Comparison of ENCODE assay signal across 8 cellular contexts in genomic region chr13:110716235-110716505, GRCh38. TPM values are rescaled to one million over a fixed set of nuclear protein-coding genes. Genes with fewer than 3 reads are reported as not detected.
DNase-seq lines count a peak whose midpoint lies in the region; ATAC-seq and TF ChIP-seq lines count a peak whose summit lies in the region.

No MANE protein-coding gene starts in this region.

- H3K27me3 ChIP-seq in BLaER1 treated with 17β-estradiol and CSF1 and Interleukin-3, amounts not matched to agents 10 nM and 100 nM, result no peaks in the 10 kb centered on the region
- no peaks in the 10 kb centered on the region for H3K27me3 ChIP-seq in ascending aorta
- no peaks in the 10 kb centered on the region for H3K27me3 ChIP-seq in iPS-20b (ENCODE audit: insufficient read depth, low read length)

- H3K36me3 ChIP-seq in BLaER1 treated with 17β-estradiol and CSF1 and Interleukin-3, amounts not matched to agents 10 nM and 100 nM, result peaks cover 23 to 26% (median 25%) of the 10 kb centered on the region in 11 experiments
- H3K36me3 ChIP-seq in ascending aorta (peaks cover 6 to 11% of the 10 kb centered on the region in 2 donors), iPS-20b (ENCODE audit: insufficient read depth, low read depth, low read length) (peaks cover 18% of the 10 kb centered on the region)

- peaks cover 0 to 7% (median 0%) of the 10 kb centered on the region in 11 experiments; a peak in 3 of 22 replicates for H3K9me3 ChIP-seq in BLaER1 treated with 17β-estradiol and CSF1 and Interleukin-3, amounts not matched to agents 10 nM and 100 nM (replicated peaks in 1 of 11)
- no peaks in the 10 kb centered on the region for H3K9me3 ChIP-seq in ascending aorta
- H3K9me3 ChIP-seq in iPS-20b (ENCODE audit: insufficient read depth, low read depth, low read length), result no peaks in the 10 kb centered on the region

- H4K20me1 ChIP-seq in BLaER1 treated with 17β-estradiol and CSF1 and Interleukin-3, amounts not matched to agents 10 nM and 100 nM, result peaks cover 40 to 64% (median 55%) of the 10 kb centered on the region in 11 experiments; a peak in 21 of 22 replicates

- peaks cover 29% of the 10 kb centered on the region for H3K4me1 Mint-ChIP-seq in stimulated activated memory B cell treated with anti-CD40 and anti-IgM and Interleukin-4, amounts not matched to agents 10 μg/mL and 1 μg/mL and 100 μg/mL, for 72 hours

- H3K4me1 ChIP-seq in BLaER1 treated with 17β-estradiol and CSF1 and Interleukin-3, amounts not matched to agents 10 nM and 100 nM, result peaks cover 16 to 26% (median 24%) of the 10 kb centered on the region in 10 experiments
- H3K4me1 ChIP-seq in ascending aorta (peaks cover 4 to 18% of the 10 kb centered on the region in 2 donors), iPS-20b (ENCODE audit: insufficient read depth, low read length) (peaks cover 14% of the 10 kb centered on the region; the same call in 1 of the 2 replicates)

- no peak for TF ChIP-seq CTCF in ascending aorta (IDR thresholded peaks at IDR 0.05)

- peak overlapping the region; percentile 77 to 95 (median 89) for H3K4me2 ChIP-seq in BLaER1 treated with 17β-estradiol and CSF1 and Interleukin-3, amounts not matched to agents 10 nM and 100 nM

- intact Hi-C loops in ascending aorta (cut with DNase I), result loop anchor here (2.0 to 10.0 kb wide), 7 partner anchors 74 to 661 kb away; no protein-coding TSS in a partner anchor

- peak overlapping the region; percentile 34 to 87 (median 84) for H3K27ac ChIP-seq in BLaER1 treated with 17β-estradiol and CSF1 and Interleukin-3, amounts not matched to agents 10 nM and 100 nM
- H3K27ac ChIP-seq in ascending aorta (peak overlapping the region; percentile 90 to 93), iPS-20b (ENCODE audit: low read length) (no peak overlapping the region)

- peak overlapping the region; percentile 93 for H3K27ac Mint-ChIP-seq in stimulated activated memory B cell treated with anti-CD40 and anti-IgM and Interleukin-4, amounts not matched to agents 10 μg/mL and 1 μg/mL and 100 μg/mL, for 72 hours

- no peak for DNase-seq in Jurkat, Clone E6-1 (ENCODE audit: low read depth, low spot score)
- peak in 1 of 2 donors; percentile 78 for DNase-seq in ascending aorta (ENCODE audit: low spot score in 2 of 2)

- peak overlapping the region; percentile 96 for H3K4me3 Mint-ChIP-seq in stimulated activated memory B cell treated with anti-CD40 and anti-IgM and Interleukin-4, amounts not matched to agents 10 μg/mL and 1 μg/mL and 100 μg/mL, for 72 hours

- no peaks in the 10 kb centered on the region for H3K27me3 Mint-ChIP-seq in stimulated activated memory B cell treated with anti-CD40 and anti-IgM and Interleukin-4, amounts not matched to agents 10 μg/mL and 1 μg/mL and 100 μg/mL, for 72 hours

- peak overlapping the region; percentile 88 to 96 (median 90) for H3K9ac ChIP-seq in BLaER1 treated with 17β-estradiol and CSF1 and Interleukin-3, amounts not matched to agents 10 nM and 100 nM
- peak overlapping the region; percentile 96 for H3K9ac ChIP-seq in iPS-20b (ENCODE audit: low read depth, low read length)

- H3K9me3 Mint-ChIP-seq in stimulated activated memory B cell treated with anti-CD40 and anti-IgM and Interleukin-4, amounts not matched to agents 10 μg/mL and 1 μg/mL and 100 μg/mL, for 72 hours, result no peaks in the 10 kb centered on the region

- peak overlapping the region; percentile 82 to 98 (median 92) for H3K4me3 ChIP-seq in BLaER1 treated with 17β-estradiol and CSF1 and Interleukin-3, amounts not matched to agents 10 nM and 100 nM
- peak overlapping the region; percentile 87 for H3K4me3 ChIP-seq in Jurkat, Clone E6-1 (ENCODE audit: low read length)
- H3K4me3 ChIP-seq in ascending aorta, result peak overlapping the region; percentile 75 to 86
- H3K4me3 ChIP-seq in iPS-20b (ENCODE audit: low read length), result peak overlapping the region; percentile 96

- H3K36me3 Mint-ChIP-seq in stimulated activated memory B cell treated with anti-CD40 and anti-IgM and Interleukin-4, amounts not matched to agents 10 μg/mL and 1 μg/mL and 100 μg/mL, for 72 hours, result peaks cover 13% of the 10 kb centered on the region

- ATAC-seq in stimulated activated memory B cell treated with anti-CD40 and anti-IgM and Interleukin-4, amounts not matched to agents 10 μg/mL and 1 μg/mL and 100 μg/mL, for 72 hours, result no peak
- ATAC-seq in HG02759 (IDR thresholded peaks at IDR 0.05; ENCODE audit: unreplicated experiment) (no peak), GM21825 (IDR thresholded peaks at IDR 0.05; ENCODE audit: unreplicated experiment) (no peak), HG02938 (IDR thresholded peaks at IDR 0.05; ENCODE audit: unreplicated experiment) (no peak)

RNA-seq across cellular contexts. Expression of gene ING1, which starts 2.7 kb away (rescaled TPM):
- 20.3 TPM for polyA plus RNA-seq in Jurkat, Clone E6-1 (2012; ENCODE audit: insufficient read depth, insufficient read length)
- total RNA-seq in ascending aorta, result 12.0 TPM

RNA-seq across cellular contexts. Expression of gene CARS2, which starts 10.3 kb away (rescaled TPM):
- polyA plus RNA-seq in Jurkat, Clone E6-1 (2012; ENCODE audit: insufficient read depth, insufficient read length), result 62.0 TPM
- total RNA-seq in ascending aorta, result 41.0 TPM
